In the genomic region with DNA sequence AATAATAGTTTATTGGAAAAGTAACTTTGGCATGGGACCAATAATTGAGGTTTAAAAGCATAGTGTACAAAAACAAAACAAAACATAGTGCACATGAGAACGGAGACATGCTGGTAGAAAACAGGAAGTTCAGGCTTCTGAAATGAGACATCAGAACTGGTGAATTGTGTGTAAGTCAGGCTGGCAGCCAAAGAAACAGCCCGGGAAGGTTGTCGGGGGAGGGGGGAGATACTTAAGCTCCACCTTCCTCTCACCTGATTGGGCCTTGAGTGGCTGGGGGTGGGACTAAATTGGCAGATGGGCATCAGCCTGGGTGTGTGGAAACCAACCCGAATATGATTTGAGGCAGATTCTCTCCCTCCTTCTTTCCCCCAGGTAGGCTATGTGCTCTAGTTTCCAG, we compare ENCODE assay signal across 8 cellular contexts.
DNase-seq lines count a peak whose midpoint lies in the region; ATAC-seq and TF ChIP-seq lines count a peak whose summit lies in the region.

No MANE protein-coding gene starts in this region.

- H3K36me3 Mint-ChIP-seq in activated T-helper 17 cell treated with anti-CD3 and anti-CD28 coated beads, Interleukin-2, amount 50 U/mL, for 72 hours (ENCODE audit: low read depth): no peaks in the 10 kb centered on the region

- H3K9me3 Mint-ChIP-seq in activated T-helper 17 cell treated with anti-CD3 and anti-CD28 coated beads, Interleukin-2, amount 50 U/mL, for 72 hours: no peaks in the 10 kb centered on the region

- H3K4me1 ChIP-seq in DOHH2 (ENCODE audit: control insufficient read depth, low read length): peaks cover 53% of the 10 kb centered on the region

- intact Hi-C loops in sciatic nerve (cut with DNase I): no loop called here

- H3K27ac Mint-ChIP-seq in activated T-helper 17 cell treated with anti-CD3 and anti-CD28 coated beads, Interleukin-2, amount 50 U/mL, for 72 hours: no peak overlapping the region

- H3K9me2 ChIP-seq in DOHH2 (replicated peaks; ENCODE audit: control insufficient read depth, low read length): no peaks in the 10 kb centered on the region

- no peaks in the 10 kb centered on the region for H3K27me3 ChIP-seq in DOHH2 (ENCODE audit: control insufficient read depth, low read length)

- peak overlapping the region; percentile 57 for H3K4me2 ChIP-seq in DOHH2 (ENCODE audit: low read length)

- no peaks in the 10 kb centered on the region for H3K4me1 Mint-ChIP-seq in activated T-helper 17 cell treated with anti-CD3 and anti-CD28 coated beads, Interleukin-2, amount 50 U/mL, for 72 hours

- no peaks in the 10 kb centered on the region for H3K79me2 ChIP-seq in DOHH2 (ENCODE audit: control insufficient read depth, low read length)

- H3K27ac ChIP-seq in DOHH2 (ENCODE audit: low read depth, low read length): peak overlapping the region; percentile 89

- no peak for TF ChIP-seq CTCF in DOHH2 (IDR thresholded peaks at IDR 0.05; ENCODE audit: low read depth, low read length, poor library complexity, severe bottlenecking)

- peak; percentile 69 for ATAC-seq in GM19328 (IDR thresholded peaks at IDR 0.05; ENCODE audit: unreplicated experiment)
- ATAC-seq in HG03460 (IDR thresholded peaks at IDR 0.05; ENCODE audit: unreplicated experiment): peak; percentile 88
- ATAC-seq in activated T-helper 17 cell treated with anti-CD3 and anti-CD28 coated beads, Interleukin-2, amount 50 U/mL, for 72 hours (replicated peaks): peak; percentile 47
- ATAC-seq in sciatic nerve: peak; percentile 44

- H3K4me3 Mint-ChIP-seq in activated T-helper 17 cell treated with anti-CD3 and anti-CD28 coated beads, Interleukin-2, amount 50 U/mL, for 72 hours: no peak overlapping the region

- 0 out of 2 replicates have a peak overlapping the region, but pooled peaks have one; percentile 6 for H3K4me3 ChIP-seq in DOHH2 (ENCODE audit: low read length)

- H3K9me3 ChIP-seq in DOHH2 (ENCODE audit: control insufficient read depth, insufficient read depth, low read length): no peaks in the 10 kb centered on the region

- DNase-seq in sciatic nerve (ENCODE audit: low spot score) (no peak), T-helper 9 cell (no peak), NCI-H2227 (lab: John Stamatoyannopoulos, UW; ENCODE audit: unreplicated experiment) (no peak), NCI-H187 treated with DMSO at 0.1 percent for 48 hours (lab: John Stamatoyannopoulos, UW) (no peak)

- peaks cover 5% of the 10 kb centered on the region; the same call in 1 of the 2 replicates for H3K36me3 ChIP-seq in DOHH2 (ENCODE audit: control insufficient read depth, low read length)

- peaks cover 25% of the 10 kb centered on the region for H3K27me3 Mint-ChIP-seq in activated T-helper 17 cell treated with anti-CD3 and anti-CD28 coated beads, Interleukin-2, amount 50 U/mL, for 72 hours

- H3F3A ChIP-seq in DOHH2 (ENCODE audit: control insufficient read depth, insufficient read depth): peaks cover 8% of the 10 kb centered on the region

- H4K20me1 ChIP-seq in DOHH2 (ENCODE audit: control insufficient read depth, insufficient read depth, low read depth, low read length): no peaks in the 10 kb centered on the region
